ENCODE assay signal across 9 cellular contexts in genomic region chr10:55500931-55501559, GRCh38.
DNase-seq lines count a peak whose midpoint lies in the region; ATAC-seq and TF ChIP-seq lines count a peak whose summit lies in the region.
"Had no signal": no experiment of that assay in that cellular context is flagged by ENCODE, and none has a peak within 500 bp of the region (broad histone marks: within the 10 kb centered on the region; RNA-seq: fewer than 3 reads in every experiment).

No MANE protein-coding gene starts in this region.

- no peaks in the 10 kb centered on the region for H3K4me1 Mint-ChIP-seq in activated CD4-positive, alpha-beta memory T cell treated with anti-CD3 and anti-CD28 coated beads for 36 hours (ENCODE audit: low read depth)

- no peak overlapping the region for H2AFZ ChIP-seq in OCI-LY1 (ENCODE audit: low read length)

- H3K9me2 ChIP-seq in OCI-LY1 (ENCODE audit: low read depth, low read length): no peaks in the 10 kb centered on the region

- TF ChIP-seq CTCF in OCI-LY1 (IDR thresholded peaks at IDR 0.05; ENCODE audit: low read length) (peak; percentile 70), foreskin keratinocyte (conservative IDR thresholded peaks at IDR 0.05) (peak; percentile 59)

- no peaks in the 10 kb centered on the region for H3F3A ChIP-seq in OCI-LY1 (ENCODE audit: insufficient read depth, low read length)

- no peak overlapping the region for H3K4me3 Mint-ChIP-seq in activated CD4-positive, alpha-beta memory T cell treated with anti-CD3 and anti-CD28 coated beads for 36 hours

- CTCF ChIA-PET in activated CD4-positive, alpha-beta memory T cell treated with anti-CD3 and anti-CD28 coated beads for 36 hours (lab: Charles Lee): no interaction called here

- H4K20me1 ChIP-seq in OCI-LY1 (ENCODE audit: insufficient read depth, low read length): no peaks in the 10 kb centered on the region
- H4K20me1 ChIP-seq: BLaER1 treated with 17β-estradiol and CSF1 and Interleukin-3, amounts not matched to agents 10 nM and 100 nM had no signal

- H3K9ac ChIP-seq in OCI-LY1 (ENCODE audit: low read length): no peak overlapping the region
- H3K9ac ChIP-seq: BLaER1 treated with 17β-estradiol and CSF1 and Interleukin-3, amounts not matched to agents 10 nM and 100 nM had no signal

- H3K4me1 ChIP-seq in OCI-LY1 (ENCODE audit: insufficient read depth, low read length, severe bottlenecking): no peaks in the 10 kb centered on the region
- H3K4me1 ChIP-seq in foreskin keratinocyte: no peaks in the 10 kb centered on the region

- peaks cover 11% of the 10 kb centered on the region for H3K9me3 Mint-ChIP-seq in activated CD4-positive, alpha-beta memory T cell treated with anti-CD3 and anti-CD28 coated beads for 36 hours

- no peaks in the 10 kb centered on the region for H3K9me3 ChIP-seq in OCI-LY1 (ENCODE audit: low read length)
- H3K9me3 ChIP-seq: BLaER1 treated with 17β-estradiol and CSF1 and Interleukin-3, amounts not matched to agents 10 nM and 100 nM had no signal

- H3K36me3 ChIP-seq in OCI-LY1 (ENCODE audit: insufficient read depth, low read length): no peaks in the 10 kb centered on the region
- H3K36me3 ChIP-seq: BLaER1 treated with 17β-estradiol and CSF1 and Interleukin-3, amounts not matched to agents 10 nM and 100 nM had no signal

- ATAC-seq in HG02938 (IDR thresholded peaks at IDR 0.05; ENCODE audit: unreplicated experiment) (peak; percentile 92), foreskin keratinocyte (peak; percentile 64)

- no peaks in the 10 kb centered on the region for H3K27me3 Mint-ChIP-seq in activated CD4-positive, alpha-beta memory T cell treated with anti-CD3 and anti-CD28 coated beads for 36 hours

- H3K27ac ChIP-seq in OCI-LY1 (ENCODE audit: low read depth, low read length, poor library complexity, severe bottlenecking): no peak overlapping the region
- no peak overlapping the region for H3K27ac ChIP-seq in foreskin keratinocyte
- H3K27ac ChIP-seq: BLaER1 treated with 17β-estradiol and CSF1 and Interleukin-3, amounts not matched to agents 10 nM and 100 nM had no signal

- H3K27me3 ChIP-seq in OCI-LY1 (ENCODE audit: insufficient read depth, low read length) (no peaks in the 10 kb centered on the region), foreskin keratinocyte (no peaks in the 10 kb centered on the region)
- H3K27me3 ChIP-seq: BLaER1 treated with 17β-estradiol and CSF1 and Interleukin-3, amounts not matched to agents 10 nM and 100 nM had no signal

- DNase-seq in NCI-H2081 (lab: John Stamatoyannopoulos, UW): peak; percentile 4 to 29
- DNase-seq in NCI-H2081 treated with DMSO at 0.1 percent for 48 hours (lab: John Stamatoyannopoulos, UW): no peak
- DNase-seq in foreskin keratinocyte: peak; percentile 8 to 32
- DNase-seq in NCI-H446 treated with DMSO at 0.1 percent for 48 hours (lab: John Stamatoyannopoulos, UW): no peak
- DNase-seq in activated CD4-positive, alpha-beta memory T cell treated with anti-CD3 and anti-CD28 coated beads for 36 hours: no peak
- DNase-seq in T-helper 9 cell: no peak

- no peaks in the 10 kb centered on the region for H3K36me3 Mint-ChIP-seq in activated CD4-positive, alpha-beta memory T cell treated with anti-CD3 and anti-CD28 coated beads for 36 hours

- intact Hi-C loops in activated CD4-positive, alpha-beta memory T cell treated with anti-CD3 and anti-CD28 coated beads for 36 hours (cut with micrococcal nuclease): no loop called here

- H3K27ac Mint-ChIP-seq in activated CD4-positive, alpha-beta memory T cell treated with anti-CD3 and anti-CD28 coated beads for 36 hours: no peak overlapping the region

- H3K79me2 ChIP-seq in OCI-LY1 (ENCODE audit: insufficient read depth, low read length): no peaks in the 10 kb centered on the region

- no peak overlapping the region for H3K4me3 ChIP-seq in OCI-LY1 (ENCODE audit: low read depth, low read length, poor library complexity, severe bottlenecking)
- H3K4me3 ChIP-seq: BLaER1 treated with 17β-estradiol and CSF1 and Interleukin-3, amounts not matched to agents 10 nM and 100 nM had no signal

- no peak overlapping the region for H3K4me2 ChIP-seq in OCI-LY1 (ENCODE audit: low read length)
- H3K4me2 ChIP-seq: BLaER1 treated with 17β-estradiol and CSF1 and Interleukin-3, amounts not matched to agents 10 nM and 100 nM had no signal

- POLR2A ChIA-PET in activated CD4-positive, alpha-beta memory T cell treated with anti-CD3 and anti-CD28 coated beads for 36 hours (lab: Charles Lee): no interaction called here

Comparison
In these comparisons a context has a peak if more than half of its experiments do, and no peak if none do; other contexts are left out.
1. DNase-seq: peak in NCI-H2081 (2 of 2) and foreskin keratinocyte (2 of 2); none in NCI-H2081 treated with DMSO at 0.1 percent for 48 hours (single experiment), NCI-H446 treated with DMSO at 0.1 percent for 48 hours (single experiment), activated CD4-positive, alpha-beta memory T cell treated with anti-CD3 and anti-CD28 coated beads for 36 hours (single experiment) and T-helper 9 cell (single experiment).